Comparison of ENCODE assay signal across 15 cellular contexts in the genomic region with DNA sequence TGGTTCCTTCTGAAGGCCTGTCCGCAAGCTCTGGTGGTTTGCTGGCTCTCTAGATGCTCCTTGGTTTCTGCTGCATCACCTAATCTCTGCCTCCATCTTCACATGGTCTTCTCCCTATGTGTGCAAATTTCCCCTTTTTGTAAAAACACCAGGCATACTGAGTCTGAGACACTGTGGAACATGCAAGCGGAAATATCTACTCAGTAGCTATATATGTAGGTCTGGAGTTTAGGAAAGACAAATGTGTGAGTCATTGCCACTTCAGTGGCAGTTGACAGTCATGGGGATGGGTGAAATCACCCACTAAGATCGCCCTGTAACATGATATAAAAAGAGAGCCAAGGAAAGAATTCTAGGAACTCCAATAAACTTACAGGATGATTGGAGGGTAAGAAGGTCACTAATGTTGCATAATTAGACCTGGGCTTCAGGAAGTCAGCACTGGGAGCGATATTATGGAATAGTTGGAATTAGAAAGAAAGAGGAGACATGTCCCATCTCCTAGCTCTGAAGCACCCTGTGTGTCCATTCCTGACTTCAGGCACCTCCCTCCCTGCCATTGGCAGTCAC. TPM values are rescaled to one million over a fixed set of nuclear protein-coding genes. Genes with fewer than 3 reads are reported as not detected.
DNase-seq lines count a peak whose midpoint lies in the region; ATAC-seq and TF ChIP-seq lines count a peak whose summit lies in the region.
"Had no signal": no experiment of that assay in that cellular context is flagged by ENCODE, and none has a peak within 500 bp of the region (broad histone marks: within the 10 kb centered on the region; RNA-seq: fewer than 3 reads in every experiment).

No MANE protein-coding gene starts in this region.

- H3K27me3 Mint-ChIP-seq in activated naive CD4-positive, alpha-beta T cell treated with anti-CD3 and anti-CD28 coated beads, Interleukin-2, amount 10 ng/mL, durations not matched to agents 7 days and 5 days = no peaks in the 10 kb centered on the region
- no peaks in the 10 kb centered on the region for H3K27me3 Mint-ChIP-seq in stimulated activated naive CD8-positive, alpha-beta T cell treated with anti-CD3 and anti-CD28 coated beads, Interleukin-15, amount 100 ng/mL, for 72 hours
- H3K27me3 Mint-ChIP-seq in WTC11 (ENCODE audit: low read depth) = peaks cover 57% of the 10 kb centered on the region
- H3K27me3 Mint-ChIP-seq: memory B cell had no signal

- peaks cover 13% of the 10 kb centered on the region for H3K4me1 Mint-ChIP-seq in activated naive CD4-positive, alpha-beta T cell treated with anti-CD3 and anti-CD28 coated beads, Interleukin-2, amount 10 ng/mL, durations not matched to agents 7 days and 5 days
- peaks cover 30% of the 10 kb centered on the region for H3K4me1 Mint-ChIP-seq in stimulated activated naive CD8-positive, alpha-beta T cell treated with anti-CD3 and anti-CD28 coated beads, Interleukin-15, amount 100 ng/mL, for 72 hours
- H3K4me1 Mint-ChIP-seq in WTC11 = no peaks in the 10 kb centered on the region

- peak; percentile 97 for ATAC-seq in RWPE2 (ENCODE audit: low read depth)
- peak; percentile 84 for ATAC-seq in stimulated activated naive CD8-positive, alpha-beta T cell treated with anti-CD3 and anti-CD28 coated beads, Interleukin-15, amount 100 ng/mL, for 72 hours
- ATAC-seq in WTC11 = no peak
- ATAC-seq in HG02973 (IDR thresholded peaks at IDR 0.05; ENCODE audit: unreplicated experiment) = no peak
- ATAC-seq in HG02610 (IDR thresholded peaks at IDR 0.05; ENCODE audit: unreplicated experiment) = no peak
- ATAC-seq: esophagus mucosa had no signal

- H3K4me3 ChIP-seq in RWPE2 (ENCODE audit: severe bottlenecking) (no peak overlapping the region), epithelial cell of esophagus (ENCODE audit: low read length) (no peak overlapping the region)
- H3K4me3 ChIP-seq: vagina had no signal

- no peaks in the 10 kb centered on the region for H3K9me3 Mint-ChIP-seq in activated naive CD4-positive, alpha-beta T cell treated with anti-CD3 and anti-CD28 coated beads, Interleukin-2, amount 10 ng/mL, durations not matched to agents 7 days and 5 days
- no peaks in the 10 kb centered on the region for H3K9me3 Mint-ChIP-seq in stimulated activated naive CD8-positive, alpha-beta T cell treated with anti-CD3 and anti-CD28 coated beads, Interleukin-15, amount 100 ng/mL, for 72 hours
- H3K9me3 Mint-ChIP-seq in WTC11 = no peaks in the 10 kb centered on the region
- H3K9me3 Mint-ChIP-seq: activated naive CD8-positive, alpha-beta T cell treated with anti-CD3 and anti-CD28 coated beads, Interleukin-2, amount 10 ng/mL, durations not matched to agents 7 days and 5 days; memory B cell had no signal

- CTCF ChIA-PET in activated naive CD4-positive, alpha-beta T cell treated with anti-CD3 and anti-CD28 coated beads, Interleukin-2, amount 10 ng/mL, durations not matched to agents 7 days and 5 days (lab: Charles Lee) = no interaction called here
- CTCF ChIA-PET in WTC11 (lab: Charles Lee) = no interaction called here

- peaks cover 44% of the 10 kb centered on the region for H3K4me1 ChIP-seq in RWPE2 (ENCODE audit: insufficient read depth, poor library complexity, severe bottlenecking)
- H3K4me1 ChIP-seq: vagina had no signal

- H3K36me3 ChIP-seq in RWPE2 (ENCODE audit: low read depth) = no peaks in the 10 kb centered on the region
- H3K36me3 ChIP-seq: vagina had no signal

- POLR2A ChIA-PET in WTC11 (lab: Charles Lee) = no interaction called here

- H3K9me3 ChIP-seq in RWPE2 (ENCODE audit: severe bottlenecking) = no peaks in the 10 kb centered on the region
- H3K9me3 ChIP-seq: vagina had no signal

- H3K27me3 ChIP-seq in RWPE2 (ENCODE audit: insufficient read depth, poor library complexity, severe bottlenecking) = no peaks in the 10 kb centered on the region
- H3K27me3 ChIP-seq: vagina had no signal

- H3K36me3 Mint-ChIP-seq in activated naive CD4-positive, alpha-beta T cell treated with anti-CD3 and anti-CD28 coated beads, Interleukin-2, amount 10 ng/mL, durations not matched to agents 7 days and 5 days = no peaks in the 10 kb centered on the region
- no peaks in the 10 kb centered on the region for H3K36me3 Mint-ChIP-seq in WTC11
- H3K36me3 Mint-ChIP-seq: memory B cell had no signal

- TF ChIP-seq CTCF in RWPE2 (IDR thresholded peaks at IDR 0.05; ENCODE audit: poor library complexity, severe bottlenecking) (no peak), epithelial cell of esophagus (IDR thresholded peaks at IDR 0.05; ENCODE audit: insufficient read depth, low read depth, low read length, missing control alignments) (no peak), WTC11 (IDR thresholded peaks at IDR 0.05) (no peak)

- DNase-seq in activated naive CD4-positive, alpha-beta T cell treated with anti-CD3 and anti-CD28 coated beads, Interleukin-2, amount 50 U/mL, for 16 hours = peak; percentile 12
- no peak for DNase-seq in activated naive CD4-positive, alpha-beta T cell treated with anti-CD3 and anti-CD28 coated beads, Interleukin-2, amount 10 ng/mL, durations not matched to agents 7 days and 5 days
- DNase-seq in RWPE2 (ENCODE audit: low spot score) = no peak
- peak; percentile 68 for DNase-seq in epithelial cell of esophagus (ENCODE audit: low read depth)
- peak in 1 of 2 donors; percentile 13 for DNase-seq in stimulated activated naive CD8-positive, alpha-beta T cell treated with anti-CD3 and anti-CD28 coated beads, Interleukin-15, amount 100 ng/mL, for 72 hours
- DNase-seq in WTC11 (ENCODE audit: low spot score) = no peak
- DNase-seq: activated naive CD8-positive, alpha-beta T cell treated with anti-CD3 and anti-CD28 coated beads, Interleukin-2, amount 10 ng/mL, durations not matched to agents 7 days and 5 days; NCI-H1105 treated with DMSO at 0.1 percent for 48 hours; SHP77 treated with DMSO at 0.1 percent for 48 hours had no signal

- peak overlapping the region; percentile 62 for H3K27ac ChIP-seq in RWPE2 (ENCODE audit: poor library complexity, severe bottlenecking)
- H3K27ac ChIP-seq: C4-2B, vagina had no signal

- no peak overlapping the region for H3K27ac Mint-ChIP-seq in activated naive CD4-positive, alpha-beta T cell treated with anti-CD3 and anti-CD28 coated beads, Interleukin-2, amount 10 ng/mL, durations not matched to agents 7 days and 5 days
- peak overlapping the region in 1 of 2 donors; percentile 88 for H3K27ac Mint-ChIP-seq in stimulated activated naive CD8-positive, alpha-beta T cell treated with anti-CD3 and anti-CD28 coated beads, Interleukin-15, amount 100 ng/mL, for 72 hours
- no peak overlapping the region for H3K27ac Mint-ChIP-seq in WTC11
- H3K27ac Mint-ChIP-seq: activated naive CD8-positive, alpha-beta T cell treated with anti-CD3 and anti-CD28 coated beads, Interleukin-2, amount 10 ng/mL, durations not matched to agents 7 days and 5 days; memory B cell had no signal

- no peak overlapping the region for H3K4me3 Mint-ChIP-seq in activated naive CD4-positive, alpha-beta T cell treated with anti-CD3 and anti-CD28 coated beads, Interleukin-2, amount 10 ng/mL, durations not matched to agents 7 days and 5 days
- H3K4me3 Mint-ChIP-seq in stimulated activated naive CD8-positive, alpha-beta T cell treated with anti-CD3 and anti-CD28 coated beads, Interleukin-15, amount 100 ng/mL, for 72 hours = peak overlapping the region in 1 of 2 donors; percentile 40
- no peak overlapping the region for H3K4me3 Mint-ChIP-seq in WTC11
- H3K4me3 Mint-ChIP-seq: activated naive CD8-positive, alpha-beta T cell treated with anti-CD3 and anti-CD28 coated beads, Interleukin-2, amount 10 ng/mL, durations not matched to agents 7 days and 5 days; memory B cell had no signal

TF ChIP-seq in WTC11, 78 proteins besides CTCF, POLR2A, EP300 and RAD21 (continues in another document):
- TF ChIP-seq, protein P1, sequence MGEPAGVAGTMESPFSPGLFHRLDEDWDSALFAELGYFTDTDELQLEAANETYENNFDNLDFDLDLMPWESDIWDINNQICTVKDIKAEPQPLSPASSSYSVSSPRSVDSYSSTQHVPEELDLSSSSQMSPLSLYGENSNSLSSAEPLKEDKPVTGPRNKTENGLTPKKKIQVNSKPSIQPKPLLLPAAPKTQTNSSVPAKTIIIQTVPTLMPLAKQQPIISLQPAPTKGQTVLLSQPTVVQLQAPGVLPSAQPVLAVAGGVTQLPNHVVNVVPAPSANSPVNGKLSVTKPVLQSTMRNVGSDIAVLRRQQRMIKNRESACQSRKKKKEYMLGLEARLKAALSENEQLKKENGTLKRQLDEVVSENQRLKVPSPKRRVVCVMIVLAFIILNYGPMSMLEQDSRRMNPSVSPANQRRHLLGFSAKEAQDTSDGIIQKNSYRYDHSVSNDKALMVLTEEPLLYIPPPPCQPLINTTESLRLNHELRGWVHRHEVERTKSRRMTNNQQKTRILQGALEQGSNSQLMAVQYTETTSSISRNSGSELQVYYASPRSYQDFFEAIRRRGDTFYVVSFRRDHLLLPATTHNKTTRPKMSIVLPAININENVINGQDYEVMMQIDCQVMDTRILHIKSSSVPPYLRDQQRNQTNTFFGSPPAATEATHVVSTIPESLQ (CRISPR knock-in tag; IDR thresholded peaks at IDR 0.05) = no peak
- TF ChIP-seq CREB1 (CRISPR knock-in tag; IDR thresholded peaks at IDR 0.05) (no peak), TEAD1 (CRISPR knock-in tag; IDR thresholded peaks at IDR 0.05) (no peak), JAZF1 (CRISPR knock-in tag; IDR thresholded peaks at IDR 0.05) (no peak), ZNF416 (CRISPR knock-in tag; IDR thresholded peaks at IDR 0.05) (no peak), ELF4 (CRISPR knock-in tag; IDR thresholded peaks at IDR 0.05; ENCODE audit: low read depth) (no peak), MYBL2 (CRISPR knock-in tag; IDR thresholded peaks at IDR 0.05) (no peak)

RNA-seq across cellular contexts. Expression of gene UBLCP1, which starts 22.7 kb away (rescaled TPM):
- 31.0 to 32.2 TPM (median 31.0 TPM) in 3 replicates for total RNA-seq in WTC11 (2021)

RNA-seq across cellular contexts. Expression of gene RNF145, which starts 31.0 kb away (rescaled TPM):
- total RNA-seq in WTC11 (2021) = 74.9 to 76.8 TPM (median 75.7 TPM) in 3 replicates

Comparison
In these comparisons a context has a peak if more than half of its experiments do, and no peak if none do; other contexts are left out.
1. DNase-seq: peak in activated naive CD4-positive, alpha-beta T cell treated with anti-CD3 and anti-CD28 coated beads, Interleukin-2, amount 50 U/mL, for 16 hours (single experiment) and epithelial cell of esophagus (single experiment); none in activated naive CD4-positive, alpha-beta T cell treated with anti-CD3 and anti-CD28 coated beads, Interleukin-2, amount 10 ng/mL, durations not matched to agents 7 days and 5 days (single experiment), RWPE2 (single experiment) and WTC11 (single experiment).
2. ATAC-seq: peak in RWPE2 (single experiment) and stimulated activated naive CD8-positive, alpha-beta T cell treated with anti-CD3 and anti-CD28 coated beads, Interleukin-15, amount 100 ng/mL, for 72 hours (single experiment); none in WTC11 (single experiment), HG02973 (single experiment) and HG02610 (single experiment).